9 cellular contexts compared by ENCODE assay signal in genomic region chr1:25232866-25233784, GRCh38. TPM values are rescaled to one million over a fixed set of nuclear protein-coding genes. Genes with fewer than 3 reads are reported as not detected.
DNase-seq lines count a peak whose midpoint lies in the region; ATAC-seq and TF ChIP-seq lines count a peak whose summit lies in the region.
"Had no signal": no experiment of that assay in that cellular context is flagged by ENCODE, and none has a peak within 500 bp of the region (broad histone marks: within the 10 kb centered on the region; RNA-seq: fewer than 3 reads in every experiment).

No MANE protein-coding gene starts in this region.

- no peaks in the 10 kb centered on the region for H3K27me3 ChIP-seq in NT2/D1 (ENCODE audit: insufficient read depth, insufficient read length)
- H3K27me3 ChIP-seq in naive thymus-derived CD4-positive, alpha-beta T cell (ENCODE audit: control insufficient read depth in 2 of 2, insufficient read depth in 2 of 2, low read length in 2 of 2) = no peaks in the 10 kb centered on the region
- H3K27me3 ChIP-seq in testis = no peaks in the 10 kb centered on the region

- peak; percentile 89 for DNase-seq in AG10803 (ENCODE audit: low read depth)
- DNase-seq in NT2/D1 (ENCODE audit: low read depth, low spot score) = peak; percentile 79
- peak; percentile 60 for DNase-seq in activated T-cell treated with anti-CD3 and anti-CD28 coated beads for 48 hours (ENCODE audit: low read depth)
- DNase-seq in fibroblast of mammary gland (ENCODE audit: low read depth) = peak; percentile 93
- peak in 8 of 9 donors; percentile 27 to 60 (median 41) for DNase-seq in naive thymus-derived CD4-positive, alpha-beta T cell
- DNase-seq in testis = peak; percentile 95

- no peaks in the 10 kb centered on the region for H3K9me3 ChIP-seq in NT2/D1 (ENCODE audit: insufficient read depth, low read length)
- H3K9me3 ChIP-seq in naive thymus-derived CD4-positive, alpha-beta T cell (ENCODE audit: control insufficient read depth in 2 of 3, low read length in 3 of 3) = no peaks in the 10 kb centered on the region
- H3K9me3 ChIP-seq in testis = no peaks in the 10 kb centered on the region

- no peak for TF ChIP-seq POLR2A in testis (IDR thresholded peaks at IDR 0.05)

- H3K9ac ChIP-seq in NT2/D1 (ENCODE audit: insufficient read length, low read depth) = peak overlapping the region; percentile 99

- peaks cover 16 to 41% (median 27%) of the 10 kb centered on the region in 7 donors for H3K4me1 Mint-ChIP-seq in naive thymus-derived CD4-positive, alpha-beta T cell

- H3K27ac ChIP-seq in naive thymus-derived CD4-positive, alpha-beta T cell (ENCODE audit: low read depth, low read length) = peak overlapping the region; percentile 91
- H3K27ac ChIP-seq in testis = peak overlapping the region; percentile 90 to 96

- no peak overlapping the region for H3K27ac Mint-ChIP-seq in naive thymus-derived CD4-positive, alpha-beta T cell

- POLR2A ChIA-PET in naive thymus-derived CD4-positive, alpha-beta T cell (lab: Charles Lee) = interaction anchor here (0.6 to 3.6 kb wide), 20 partner anchors 11 to 1667 kb away, joined by 3 to 182 read pairs (median 4); partner anchors contain the start of genes GPATCH3, MACO1, MAN1C1 and MTFR1L

- peaks cover 2 to 17% (median 14%) of the 10 kb centered on the region in 5 donors for H3K36me3 Mint-ChIP-seq in naive thymus-derived CD4-positive, alpha-beta T cell

- ATAC-seq in GM18520 (IDR thresholded peaks at IDR 0.05; ENCODE audit: unreplicated experiment) (peak; percentile 41), HG03196 (IDR thresholded peaks at IDR 0.05; ENCODE audit: unreplicated experiment) (peak; percentile 51)
- ATAC-seq in naive thymus-derived CD4-positive, alpha-beta T cell = peak; percentile 80

- H3K36me3 ChIP-seq in NT2/D1 (ENCODE audit: insufficient read depth, insufficient read length, low read length) (peaks cover 66% of the 10 kb centered on the region), testis (ENCODE audit: low read depth, missing control alignments) (no peaks in the 10 kb centered on the region)
- peaks cover 0 to 22% (median 8%) of the 10 kb centered on the region in 3 experiments for H3K36me3 ChIP-seq in naive thymus-derived CD4-positive, alpha-beta T cell (ENCODE audit: control insufficient read depth in 2 of 3, insufficient read depth in 3 of 3, low read length in 3 of 3)

- no peaks in the 10 kb centered on the region for H3K9me3 Mint-ChIP-seq in naive thymus-derived CD4-positive, alpha-beta T cell

- 12 to 23% methylated on average over 13 of the region's 13 CpGs for WGBS in testis, 2 donors

- CTCF ChIA-PET in naive thymus-derived CD4-positive, alpha-beta T cell (lab: Charles Lee) = interaction anchor here (0.6 to 1.3 kb wide), 4 partner anchors 9 to 306 kb away, joined by 3 to 5 read pairs (median 4); no protein-coding TSS in a partner anchor

- H3K27me3 Mint-ChIP-seq in naive thymus-derived CD4-positive, alpha-beta T cell = no peaks in the 10 kb centered on the region

- intact Hi-C loops in naive thymus-derived CD4-positive, alpha-beta T cell (cut with micrococcal nuclease) = loop anchor here (1.0 to 10.0 kb wide), 10 partner anchors 7 to 1278 kb away; partner anchors contain the start of genes RSRP1 (in 2 of the 2), SRRM1 (in 2 of the 2), MACO1 (in 1 of the 2) and PNRC2 (in 1 of the 2)
- intact Hi-C loops in testis (cut with DNase I; ENCODE audit: low total_unique reads) = no loop called here

- peak overlapping the region; percentile 98 for H3K4me3 ChIP-seq in AG10803 (ENCODE audit: low read length)
- H3K4me3 ChIP-seq in NT2/D1 (ENCODE audit: insufficient read length, low read depth) = peak overlapping the region; percentile 97
- H3K4me3 ChIP-seq in fibroblast of mammary gland (ENCODE audit: control insufficient read depth, low read depth, low read length) = peak overlapping the region; percentile 93
- peak overlapping the region; percentile 92 for H3K4me3 ChIP-seq in naive thymus-derived CD4-positive, alpha-beta T cell (ENCODE audit: low read length)
- peak overlapping the region; percentile 73 to 74 for H3K4me3 ChIP-seq in testis

- H3K4me3 Mint-ChIP-seq in naive thymus-derived CD4-positive, alpha-beta T cell = no peak overlapping the region

- H3K4me1 ChIP-seq in NT2/D1 (ENCODE audit: insufficient read depth, insufficient read length) (peaks cover 3% of the 10 kb centered on the region), testis (peaks cover 13% of the 10 kb centered on the region)
- H3K4me1 ChIP-seq in naive thymus-derived CD4-positive, alpha-beta T cell (ENCODE audit: control insufficient read depth in 2 of 2, insufficient read depth in 2 of 2, low read length in 2 of 2) = peaks cover 14 to 15% of the 10 kb centered on the region in 2 donors

- TF ChIP-seq CTCF in AG10803 (conservative IDR thresholded peaks at IDR 0.05; ENCODE audit: low read length) (no peak), fibroblast of mammary gland (conservative IDR thresholded peaks at IDR 0.05; ENCODE audit: control insufficient read depth, insufficient read depth, low read depth, low read length) (no peak), testis (IDR thresholded peaks at IDR 0.05) (no peak)

RNA-seq across cellular contexts. Expression of gene SYF2, which starts 0.8 kb away (rescaled TPM):
- total RNA-seq in naive thymus-derived CD4-positive, alpha-beta T cell = 10 to 100 TPM; 44.4 to 83.3 (median 59.4) TPM
- polyA plus RNA-seq in naive thymus-derived CD4-positive, alpha-beta T cell = 10 to 100 TPM; 77.7 to 82.9 TPM
- 10 to 100 TPM; 33.9 to 38.2 TPM for total RNA-seq in testis
- polyA plus RNA-seq in testis (ENCODE audit: insufficient read depth, low read depth, low replicate concordance) = 40.7 TPM

RNA-seq across cellular contexts. Expression of gene RSRP1, which starts 14.1 kb away (rescaled TPM):
- total RNA-seq in naive thymus-derived CD4-positive, alpha-beta T cell = 100 to 1,000 TPM; 230 to 449 (median 425) TPM
- 10 to 100 TPM; 52.9 to 63.6 TPM for polyA plus RNA-seq in naive thymus-derived CD4-positive, alpha-beta T cell
- 100 to 1,000 TPM; 171 to 175 TPM for total RNA-seq in testis
- polyA plus RNA-seq in testis (ENCODE audit: insufficient read depth, low read depth, low replicate concordance) = 73.7 TPM

RNA-seq across cellular contexts. Expression of gene RHD, which starts 39.2 kb away (rescaled TPM):
- total RNA-seq in naive thymus-derived CD4-positive, alpha-beta T cell = under 1 TPM in 2 of 5 experiments, not detected in 3; 0.27 TPM
- polyA plus RNA-seq in naive thymus-derived CD4-positive, alpha-beta T cell = under 1 TPM; 0.15 to 0.28 TPM
- total RNA-seq in testis = under 1 TPM; 0.47 to 0.50 TPM
- polyA plus RNA-seq in testis (ENCODE audit: insufficient read depth, low read depth, low replicate concordance) = 0.34 TPM
- total RNA-seq: activated CD8-positive, alpha-beta memory T cell treated with anti-CD3 and anti-CD28 coated beads for 36 hours had no signal

Comparison
In these comparisons a context has a peak if more than half of its experiments do, and no peak if none do; other contexts are left out.
1. Peak in every context shown above with its lines: DNase-seq, ATAC-seq, H3K4me3 ChIP-seq and H3K27ac ChIP-seq.
2. DNase-seq: peak in every context shown above with its lines; median percentile 95 in testis; 93 in fibroblast of mammary gland; 89 in AG10803; 79 in NT2/D1; 60 in activated T-cell treated with anti-CD3 and anti-CD28 coated beads for 48 hours; 41 in naive thymus-derived CD4-positive, alpha-beta T cell.